Comparison of ENCODE assay signal across 19 cellular contexts in genomic region chr4:116668190-116668589, GRCh38.
DNase-seq lines count a peak whose midpoint lies in the region; ATAC-seq, FAIRE-seq and TF ChIP-seq lines count a peak whose summit lies in the region.
"Had no signal": no experiment of that assay in that cellular context is flagged by ENCODE, and none has a peak within 500 bp of the region (broad histone marks: within the 10 kb centered on the region; RNA-seq: fewer than 3 reads in every experiment).

No MANE protein-coding gene starts in this region.

- ATAC-seq in GM12878 (peak; percentile 44; the same call in 1 of the 3 replicates), aorta (ENCODE audit: low FRiP score) (no peak)
- ATAC-seq: activated CD8-positive, alpha-beta T cell treated with anti-CD3 and anti-CD28 coated beads for 36 hours; left lung had no signal

- H4K20me1 ChIP-seq in KMS-11 (ENCODE audit: insufficient read depth) (no peaks in the 10 kb centered on the region), GM12878 (ENCODE audit: control insufficient read depth, insufficient read depth) (no peaks in the 10 kb centered on the region), neural progenitor cell (ENCODE audit: low read depth) (no peaks in the 10 kb centered on the region)

- in situ Hi-C loops in GM12878 (cut with MboI): loop anchor here (25.0 kb wide), 1 partner anchor 306 kb away; no protein-coding TSS in a partner anchor

- H3K4me3 Mint-ChIP-seq in neural progenitor cell: no peak overlapping the region
- H3K4me3 Mint-ChIP-seq: activated CD8-positive, alpha-beta T cell treated with anti-CD3 and anti-CD28 coated beads for 36 hours; activated naive CD8-positive, alpha-beta T cell treated with anti-CD3 and anti-CD28 coated beads, Interleukin-2, amount 10 ng/mL, durations not matched to agents 7 days and 5 days; activated T-helper 1 cell treated with anti-CD3 and anti-CD28 coated beads, Interleukin-12 subunit alpha, Interleukin-12 subunit beta, Interleukin-2, Interleukin-4 antibody, amounts not matched to agents 30 ng/mL and 10 ng/mL and 1 ng/mL, durations not matched to agents 14 hours and 24 hours and 36 hours had no signal

- H3K4me1 ChIP-seq in KMS-11 (ENCODE audit: low read depth, poor library complexity, severe bottlenecking) (no peaks in the 10 kb centered on the region), GM12878 (ENCODE audit: control insufficient read depth, insufficient read depth, low read length) (no peaks in the 10 kb centered on the region), neural progenitor cell (no peaks in the 10 kb centered on the region), ascending aorta (no peaks in the 10 kb centered on the region), aorta (ENCODE audit: control insufficient read depth in 1 of 2, insufficient read depth in 2 of 2, low read length in 2 of 2) (no peaks in the 10 kb centered on the region)
- H3K4me1 ChIP-seq: left lung, Peyer's patch had no signal

- H3K79me2 ChIP-seq in KMS-11 (ENCODE audit: insufficient read depth, low read depth) (no peaks in the 10 kb centered on the region), GM12878 (ENCODE audit: control insufficient read depth, insufficient read depth, low read length) (no peaks in the 10 kb centered on the region), neural progenitor cell (ENCODE audit: low read depth) (no peaks in the 10 kb centered on the region)

- SMC1A ChIA-PET in GM12878 (lab: Charles Lee; ENCODE audit: uncharacterized antibody, unreplicated experiment): no interaction called here

- no peaks in the 10 kb centered on the region for H3K36me3 Mint-ChIP-seq in neural progenitor cell
- H3K36me3 Mint-ChIP-seq: activated naive CD8-positive, alpha-beta T cell treated with anti-CD3 and anti-CD28 coated beads, Interleukin-2, amount 10 ng/mL, durations not matched to agents 7 days and 5 days had no signal

- no peak for TF ChIP-seq EP300 in GM12878 (IDR thresholded peaks at IDR 0.05; ENCODE audit: borderline replicate concordance in 1 of 2, control insufficient read depth in 1 of 2, low read depth in 2 of 2, low read length in 2 of 2)

- no peaks in the 10 kb centered on the region for H3K27me3 Mint-ChIP-seq in neural progenitor cell (ENCODE audit: insufficient read depth, low read depth)
- H3K27me3 Mint-ChIP-seq: activated CD8-positive, alpha-beta T cell treated with anti-CD3 and anti-CD28 coated beads for 36 hours; activated naive CD8-positive, alpha-beta T cell treated with anti-CD3 and anti-CD28 coated beads, Interleukin-2, amount 10 ng/mL, durations not matched to agents 7 days and 5 days had no signal

- CTCF ChIA-PET in GM12878 (lab: Yijun Ruan, JAX): interaction anchor here (1.4 to 2.2 kb wide), 2 partner anchors 305 to 310 kb away, joined by 3 to 8 read pairs; no protein-coding TSS in a partner anchor

- H3K4me3 ChIP-seq in GM12865 (ENCODE audit: low read depth, low read length) (no peak overlapping the region), KMS-11 (IDR thresholded peaks at IDR 0.05; ENCODE audit: insufficient read depth, low read depth, low read length) (no peak overlapping the region), GM12878 (no peak overlapping the region), neural progenitor cell (no peak overlapping the region), ascending aorta (no peak overlapping the region), aorta (ENCODE audit: low read length in 2 of 2) (no peak overlapping the region)
- H3K4me3 ChIP-seq: cardiac muscle cell, left lung, Peyer's patch, thoracic aorta had no signal

- no peak overlapping the region for H3K27ac Mint-ChIP-seq in neural progenitor cell
- H3K27ac Mint-ChIP-seq: activated CD8-positive, alpha-beta T cell treated with anti-CD3 and anti-CD28 coated beads for 36 hours; activated naive CD8-positive, alpha-beta T cell treated with anti-CD3 and anti-CD28 coated beads, Interleukin-2, amount 10 ng/mL, durations not matched to agents 7 days and 5 days; activated T-helper 1 cell treated with anti-CD3 and anti-CD28 coated beads, Interleukin-12 subunit alpha, Interleukin-12 subunit beta, Interleukin-2, Interleukin-4 antibody, amounts not matched to agents 30 ng/mL and 10 ng/mL and 1 ng/mL, durations not matched to agents 14 hours and 24 hours and 36 hours had no signal

- RAD21 ChIA-PET in GM12878 (lab: Charles Lee; ENCODE audit: unreplicated experiment): no interaction called here

- intact Hi-C loops in GM12878 (cut with micrococcal nuclease; ENCODE audit: unreplicated experiment) (loop anchor here (1.0 kb wide), 1 partner anchor 310 kb away; no protein-coding TSS in a partner anchor), ascending aorta (cut with DNase I) (no loop called here), aorta (cut with DNase I) (no loop called here)

- DNase-seq in GM12865 (ENCODE audit: low read depth) (peak; percentile 24), GM12878 (ENCODE audit: low read depth, low spot score) (no peak), neural progenitor cell (ENCODE audit: low spot score) (peak; percentile 16), ascending aorta (ENCODE audit: low spot score in 2 of 2) (no peak), aorta (no peak), NCI-H2196 (lab: John Stamatoyannopoulos, UW; ENCODE audit: unreplicated experiment) (no peak)
- DNase-seq: activated CD8-positive, alpha-beta T cell treated with anti-CD3 and anti-CD28 coated beads for 36 hours; activated naive CD8-positive, alpha-beta T cell treated with anti-CD3 and anti-CD28 coated beads, Interleukin-2, amount 10 ng/mL, durations not matched to agents 7 days and 5 days; DMS153; effector memory CD4-positive, alpha-beta T cell; HCEC 1CT; left lung; NCI-H2029; NCI-H524 treated with DMSO at 0.1 percent for 48 hours; Peyer's patch had no signal

- no peaks in the 10 kb centered on the region for H3K4me1 Mint-ChIP-seq in neural progenitor cell
- H3K4me1 Mint-ChIP-seq: activated naive CD8-positive, alpha-beta T cell treated with anti-CD3 and anti-CD28 coated beads, Interleukin-2, amount 10 ng/mL, durations not matched to agents 7 days and 5 days had no signal

- peak; percentile 18; the same call in 1 of the 2 replicates for TF ChIP-seq RAD21 in GM12878 (IDR thresholded peaks at IDR 0.05; ENCODE audit: insufficient read depth, low read depth, low read length)

- 0% methylated on average over 2 of the region's 2 CpGs for WGBS in GM12878 (ENCODE audit: insufficient coverage, insufficient replicate concordance, low lambda C conversion rate, missing lambda C conversion rate)
- 42 to 44% methylated on average over 2 of the region's 2 CpGs for WGBS in aorta, 2 donors

- H3K27me3 ChIP-seq in KMS-11 (ENCODE audit: insufficient read depth, low read depth) (no peaks in the 10 kb centered on the region), GM12878 (replicated peaks in 1 of 2; ENCODE audit: control insufficient read depth in 2 of 2, insufficient read depth in 2 of 2, low read length in 1 of 2) (no peaks in the 10 kb centered on the region), neural progenitor cell (no peaks in the 10 kb centered on the region), ascending aorta (no peaks in the 10 kb centered on the region), aorta (ENCODE audit: control insufficient read depth in 1 of 2, insufficient read depth in 2 of 2, low read length in 1 of 2) (no peaks in the 10 kb centered on the region)
- H3K27me3 ChIP-seq: cardiac muscle cell, left lung, Peyer's patch had no signal

- no peaks in the 10 kb centered on the region for H3K9me3 ChIP-seq in GM12878 (replicated peaks; ENCODE audit: control insufficient read depth, insufficient read depth, low read length)
- H3K9me3 ChIP-seq in neural progenitor cell (ENCODE audit: low read depth): no peaks in the 10 kb centered on the region
- no peaks in the 10 kb centered on the region for H3K9me3 ChIP-seq in ascending aorta
- no peaks in the 10 kb centered on the region for H3K9me3 ChIP-seq in aorta (ENCODE audit: control insufficient read depth, low read length)
- H3K9me3 ChIP-seq: left lung, Peyer's patch, thoracic aorta had no signal

- no peak overlapping the region for H2AFZ ChIP-seq in KMS-11 (ENCODE audit: low read depth)
- no peak overlapping the region for H2AFZ ChIP-seq in GM12878 (ENCODE audit: control insufficient read depth, low read depth, low read length)
- no peak overlapping the region for H2AFZ ChIP-seq in neural progenitor cell (replicated peaks)

- TF ChIP-seq CTCF in GM12865 (IDR thresholded peaks at IDR 0.05; ENCODE audit: insufficient read depth, low read depth, low read length, missing control alignments) (peak; percentile 53), KMS-11 (conservative IDR thresholded peaks at IDR 0.05; ENCODE audit: low read depth, low read length) (peak; percentile 56; the same call in 1 of the 2 replicates), GM12878 (IDR thresholded peaks at IDR 0.05 in 2 of 3, conservative IDR thresholded peaks at IDR 0.05 in 1 of 3; ENCODE audit: control insufficient read depth in 2 of 3, extremely low read depth in 1 of 3, insufficient read depth in 1 of 3, low read depth in 3 of 3, low read length in 3 of 3) (peak; percentile 20 to 41 (median 22); a peak in 5 of 6 replicates), neural progenitor cell (IDR thresholded peaks at IDR 0.05) (peak; percentile 48), ascending aorta (IDR thresholded peaks at IDR 0.05) (no peak)

- H3K4me2 ChIP-seq in KMS-11 (no peak overlapping the region), GM12878 (ENCODE audit: control insufficient read depth, insufficient read depth) (no peak overlapping the region), neural progenitor cell (no peak overlapping the region)

- no peak for FAIRE-seq in GM12878 (lab: Jason Lieb, UNC)

- H3K9me3 Mint-ChIP-seq in neural progenitor cell: peaks cover 4% of the 10 kb centered on the region
- H3K9me3 Mint-ChIP-seq: activated naive CD8-positive, alpha-beta T cell treated with anti-CD3 and anti-CD28 coated beads, Interleukin-2, amount 10 ng/mL, durations not matched to agents 7 days and 5 days; activated T-helper 1 cell treated with anti-CD3 and anti-CD28 coated beads, Interleukin-12 subunit alpha, Interleukin-12 subunit beta, Interleukin-2, Interleukin-4 antibody, amounts not matched to agents 30 ng/mL and 10 ng/mL and 1 ng/mL, durations not matched to agents 14 hours and 24 hours and 36 hours had no signal

- H3K36me3 ChIP-seq in KMS-11 (ENCODE audit: insufficient read depth) (no peaks in the 10 kb centered on the region), GM12878 (ENCODE audit: control insufficient read depth in 2 of 2, insufficient read depth in 2 of 2, low read length in 1 of 2) (no peaks in the 10 kb centered on the region), neural progenitor cell (no peaks in the 10 kb centered on the region), ascending aorta (no peaks in the 10 kb centered on the region), aorta (ENCODE audit: control insufficient read depth in 1 of 2, insufficient read depth in 2 of 2, low read length in 1 of 2) (no peaks in the 10 kb centered on the region)
- H3K36me3 ChIP-seq: cardiac muscle cell, left lung, Peyer's patch, thoracic aorta had no signal

- no TSS peak for BruUV-seq in GM12878 (replicated peaks; lab: Mats Ljungman, UMichigan)

- no peak overlapping the region for H3K9ac ChIP-seq in KMS-11
- H3K9ac ChIP-seq in GM12878 (ENCODE audit: control insufficient read depth, insufficient read depth, low read length): no peak overlapping the region
- H3K9ac ChIP-seq in neural progenitor cell: no peak overlapping the region

- POLR2A ChIA-PET in GM12878 (lab: Charles Lee): no interaction called here

- no peaks in the 10 kb centered on the region for H3F3A ChIP-seq in neural progenitor cell (ENCODE audit: low read depth)

- H3K27ac ChIP-seq in KMS-11 (no peak overlapping the region), GM12878 (ENCODE audit: control insufficient read depth, insufficient read depth) (no peak overlapping the region), neural progenitor cell (no peak overlapping the region), ascending aorta (no peak overlapping the region), aorta (ENCODE audit: low read depth in 1 of 2, low read length in 2 of 2) (no peak overlapping the region)
- H3K27ac ChIP-seq: cardiac muscle cell, left lung, Peyer's patch, thoracic aorta had no signal

- no peak for TF ChIP-seq POLR2A in GM12878 (IDR thresholded peaks at IDR 0.05; ENCODE audit: low read depth, low read length)

Comparison
In these comparisons a context has a peak if more than half of its experiments do, and no peak if none do; other contexts are left out.
1. DNase-seq: peak in GM12865 (single experiment) and neural progenitor cell (single experiment); none in GM12878 (single experiment), ascending aorta (0 of 2), aorta (0 of 2) and NCI-H2196 (single experiment).
2. CTCF ChIP-seq: peak in GM12865 (single experiment), KMS-11 (single experiment), GM12878 (3 of 3) and neural progenitor cell (single experiment); none in ascending aorta (0 of 3).